9 cellular contexts compared by ENCODE assay signal in the genomic region with DNA sequence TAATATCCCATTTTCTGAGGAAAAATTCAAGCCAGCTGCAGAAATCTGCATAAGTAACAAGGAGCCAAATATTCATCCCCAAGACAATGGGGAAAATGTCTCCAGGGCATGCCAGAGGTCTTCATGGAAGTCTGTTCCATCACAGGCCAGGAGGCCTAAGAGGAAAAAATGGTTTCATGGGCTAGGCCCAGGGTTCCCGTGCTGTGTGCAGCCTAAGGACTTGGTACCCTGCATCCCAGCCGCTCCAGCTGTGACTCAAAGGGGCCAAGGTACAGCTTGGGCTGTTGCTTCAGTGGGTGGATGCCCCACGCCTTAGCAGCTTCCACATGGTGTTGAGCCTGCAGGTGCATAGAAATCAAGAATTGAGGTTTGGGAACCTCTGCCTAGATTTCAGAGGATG.
"Had no signal": no experiment of that assay in that cellular context is flagged by ENCODE, and none has a peak within 500 bp of the region (broad histone marks: within the 10 kb centered on the region; RNA-seq: fewer than 3 reads in every experiment).

No MANE protein-coding gene starts in this region.

- H3K4me3 ChIP-seq: GM23338 had no signal

- ATAC-seq: GM23338, HepG2 had no signal

- H2AFZ ChIP-seq: GM23338 had no signal

- FAIRE-seq: H1, H54, HepG2 had no signal

- H3K4me2 ChIP-seq: GM23338 had no signal

- H3K27ac ChIP-seq: HL-60 had no signal

- DNase-seq: H9, HCEC 1CT, HFFc6, KG1 had no signal
